ENCODE assay signal across 25 cellular contexts in genomic region chr5:139418804-139419203, GRCh38. TPM values are rescaled to one million over a fixed set of nuclear protein-coding genes. Genes with fewer than 3 reads are reported as not detected.
DNase-seq lines count a peak whose midpoint lies in the region; ATAC-seq and TF ChIP-seq lines count a peak whose summit lies in the region.
"Had no signal": no experiment of that assay in that cellular context is flagged by ENCODE, and none has a peak within 500 bp of the region (broad histone marks: within the 10 kb centered on the region; RNA-seq: fewer than 3 reads in every experiment).

No MANE protein-coding gene starts in this region.

- TF ChIP-seq CTCF in ascending aorta (IDR thresholded peaks at IDR 0.05) (no peak), esophagus muscularis mucosa (IDR thresholded peaks at IDR 0.05) (no peak), left lung (IDR thresholded peaks at IDR 0.05) (no peak), thyroid gland (IDR thresholded peaks at IDR 0.05) (no peak)

- H3K4me1 ChIP-seq in ascending aorta (peaks cover 10 to 36% of the 10 kb centered on the region in 2 donors), esophagus muscularis mucosa (peaks cover 60 to 69% (median 64%) of the 10 kb centered on the region in 4 donors), left lung (peaks cover 7 to 8% of the 10 kb centered on the region in 2 donors), thyroid gland (peaks cover 27 to 33% of the 10 kb centered on the region in 2 donors)
- H3K4me1 ChIP-seq in CD8-positive, alpha-beta memory T cell (ENCODE audit: insufficient read depth, low read length) = peaks cover 11% of the 10 kb centered on the region
- H3K4me1 ChIP-seq: right lobe of liver had no signal

- TF ChIP-seq EP300 in esophagus muscularis mucosa (IDR thresholded peaks at IDR 0.05) = no peak

- H3K9me3 ChIP-seq in ascending aorta (no peaks in the 10 kb centered on the region), esophagus muscularis mucosa (no peaks in the 10 kb centered on the region), left lung (no peaks in the 10 kb centered on the region), thyroid gland (no peaks in the 10 kb centered on the region)
- H3K9me3 ChIP-seq in CD8-positive, alpha-beta memory T cell (ENCODE audit: low read length) = no peaks in the 10 kb centered on the region
- H3K9me3 ChIP-seq: ovary, right lobe of liver had no signal

- no peak for TF ChIP-seq POLR2A in esophagus muscularis mucosa (IDR thresholded peaks at IDR 0.05; ENCODE audit: low read depth)
- no peak for TF ChIP-seq POLR2A in thyroid gland (IDR thresholded peaks at IDR 0.05)

- peaks cover 8 to 32% (median 17%) of the 10 kb centered on the region in 3 donors for H3K36me3 Mint-ChIP-seq in CD8-positive, alpha-beta memory T cell

- H3K27ac ChIP-seq in ascending aorta (peak overlapping the region; percentile 65 to 72), esophagus muscularis mucosa (replicated peaks in 1 of 4) (peak overlapping the region; percentile 72 to 84 (median 80)), left lung (no peak overlapping the region), thyroid gland (peak overlapping the region in 2 of 3 donors; percentile 47 to 57)
- H3K27ac ChIP-seq in CD8-positive, alpha-beta memory T cell (ENCODE audit: low read depth, low read length) = no peak overlapping the region
- H3K27ac ChIP-seq: ovary, right lobe of liver had no signal

- DNase-seq in ascending aorta (ENCODE audit: low spot score in 2 of 2) (peak in 1 of 2 donors; percentile 24), esophagus muscularis mucosa (ENCODE audit: extremely low spot score) (no peak), left lung (no peak), thyroid gland (no peak), medulla oblongata (ENCODE audit: extremely low spot score) (no peak)
- no peak for DNase-seq in CD8-positive, alpha-beta memory T cell
- DNase-seq: activated CD4-positive, alpha-beta T cell treated with anti-CD3 and anti-CD28 coated beads, Interleukin-2, amount 10 ng/mL, durations not matched to agents 7 days and 5 days; activated CD8-positive, alpha-beta memory T cell treated with anti-CD3 and anti-CD28 coated beads, Interleukin-2, amount 50 U/mL, for 4 hours; activated naive CD4-positive, alpha-beta T cell treated with anti-CD3 and anti-CD28 coated beads, Interleukin-2, amount 10 ng/mL, durations not matched to agents 7 days and 5 days; aorta; DMS79; hippocampal formation; naive B cell; NCI-H1436; NCI-H526 treated with DMSO at 0.1 percent for 48 hours; ovary; SHP77 had no signal

- CTCF ChIA-PET in CD8-positive, alpha-beta memory T cell (lab: Charles Lee) = interaction anchor here (1.1 to 16.6 kb wide), 6 partner anchors 9 to 149 kb away, joined by 3 to 414 read pairs (median 4); partner anchors contain the start of gene UBE2D2

- ATAC-seq in left lung (peak; percentile 8), GM21526 (IDR thresholded peaks at IDR 0.05; ENCODE audit: low FRiP score, unreplicated experiment) (no peak)
- ATAC-seq: GM12878, HepG2 had no signal

- no peak overlapping the region for H3K4me3 Mint-ChIP-seq in CD8-positive, alpha-beta memory T cell
- H3K4me3 Mint-ChIP-seq: activated CD4-positive, alpha-beta T cell treated with anti-CD3 and anti-CD28 coated beads, Interleukin-2, amount 10 ng/mL, durations not matched to agents 7 days and 5 days; activated naive CD4-positive, alpha-beta T cell treated with anti-CD3 and anti-CD28 coated beads, Interleukin-2, amount 10 ng/mL, durations not matched to agents 7 days and 5 days; GM23338 had no signal

- H3K27me3 ChIP-seq in ascending aorta (no peaks in the 10 kb centered on the region), esophagus muscularis mucosa (no peaks in the 10 kb centered on the region), left lung (no peaks in the 10 kb centered on the region), thyroid gland (no peaks in the 10 kb centered on the region)
- no peaks in the 10 kb centered on the region for H3K27me3 ChIP-seq in CD8-positive, alpha-beta memory T cell (ENCODE audit: insufficient read depth, low read length, poor library complexity, severe bottlenecking)
- H3K27me3 ChIP-seq: ovary, right lobe of liver had no signal

- intact Hi-C loops in ascending aorta (cut with DNase I) (no loop called here), esophagus muscularis mucosa (cut with DNase I) (no loop called here), left lung (cut with DNase I) (no loop called here), thyroid gland (cut with DNase I) (no loop called here)

- H3K36me3 ChIP-seq in ascending aorta = peaks cover 25 to 36% of the 10 kb centered on the region in 2 donors
- H3K36me3 ChIP-seq in esophagus muscularis mucosa = peaks cover 0 to 48% (median 28%) of the 10 kb centered on the region in 4 donors
- no peaks in the 10 kb centered on the region for H3K36me3 ChIP-seq in left lung
- no peaks in the 10 kb centered on the region for H3K36me3 ChIP-seq in thyroid gland
- no peaks in the 10 kb centered on the region for H3K36me3 ChIP-seq in CD8-positive, alpha-beta memory T cell (ENCODE audit: insufficient read depth, low read length)
- H3K36me3 ChIP-seq: ovary, right lobe of liver had no signal

- 72% methylated on average over 1 of the region's 1 CpG for WGBS in esophagus muscularis mucosa
- 90 to 93% methylated on average over 1 of the region's 1 CpG for WGBS in thyroid gland, 2 donors

- H3K9me3 Mint-ChIP-seq in CD8-positive, alpha-beta memory T cell = no peaks in the 10 kb centered on the region
- H3K9me3 Mint-ChIP-seq: activated CD4-positive, alpha-beta T cell treated with anti-CD3 and anti-CD28 coated beads, Interleukin-2, amount 10 ng/mL, durations not matched to agents 7 days and 5 days; activated naive CD4-positive, alpha-beta T cell treated with anti-CD3 and anti-CD28 coated beads, Interleukin-2, amount 10 ng/mL, durations not matched to agents 7 days and 5 days; GM23338; naive B cell had no signal

- POLR2A ChIA-PET in CD8-positive, alpha-beta memory T cell (lab: Charles Lee) = no interaction called here

- peaks cover 0 to 2% of the 10 kb centered on the region in 2 donors for H3K27me3 Mint-ChIP-seq in CD8-positive, alpha-beta memory T cell
- H3K27me3 Mint-ChIP-seq: activated CD4-positive, alpha-beta T cell treated with anti-CD3 and anti-CD28 coated beads, Interleukin-2, amount 10 ng/mL, durations not matched to agents 7 days and 5 days; activated naive CD4-positive, alpha-beta T cell treated with anti-CD3 and anti-CD28 coated beads, Interleukin-2, amount 10 ng/mL, durations not matched to agents 7 days and 5 days; naive B cell had no signal

- H3K27ac Mint-ChIP-seq in CD8-positive, alpha-beta memory T cell = no peak overlapping the region
- H3K27ac Mint-ChIP-seq: activated naive CD4-positive, alpha-beta T cell treated with anti-CD3 and anti-CD28 coated beads, Interleukin-2, amount 10 ng/mL, durations not matched to agents 7 days and 5 days; GM23338 had no signal

- no peak overlapping the region for H3K4me3 ChIP-seq in ascending aorta
- no peak overlapping the region for H3K4me3 ChIP-seq in esophagus muscularis mucosa
- H3K4me3 ChIP-seq in left lung = no peak overlapping the region
- H3K4me3 ChIP-seq in thyroid gland (replicated peaks in 1 of 3) = no peak overlapping the region
- no peak overlapping the region for H3K4me3 ChIP-seq in CD8-positive, alpha-beta memory T cell (ENCODE audit: low read length)
- H3K4me3 ChIP-seq: GM12878, GM23338, ovary, right lobe of liver had no signal

- H3K4me1 Mint-ChIP-seq in CD8-positive, alpha-beta memory T cell = peaks cover 3 to 6% (median 4%) of the 10 kb centered on the region in 3 donors

RNA-seq across cellular contexts. Expression of gene SPATA24, which starts 14.9 kb away (rescaled TPM):
- total RNA-seq in ascending aorta (not detected), esophagus muscularis mucosa (1 to 10 TPM; 2.9 to 6.5 (median 4.8) TPM), left lung (1 to 10 TPM; 3.6 to 4.3 TPM), thyroid gland (10 to 100 TPM in 1 of 4 donors, 1 to 10 TPM in 3; 6.5 to 14.2 (median 7.3) TPM)
- 1 to 10 TPM; 3.6 to 3.9 TPM for total RNA-seq in CD8-positive, alpha-beta memory T cell
- polyA plus RNA-seq in CD8-positive, alpha-beta memory T cell = 4.2 TPM

RNA-seq across cellular contexts. Expression of gene DNAJC18, which starts 20.5 kb away (rescaled TPM):
- total RNA-seq in ascending aorta = 8.4 TPM
- 10 to 100 TPM in 3 of 4 donors, 1 to 10 TPM in 1; 8.3 to 15.4 (median 13.4) TPM for total RNA-seq in esophagus muscularis mucosa
- total RNA-seq in left lung = 10 to 100 TPM; 10.0 to 13.2 TPM
- 10 to 100 TPM in 3 of 4 donors, 1 to 10 TPM in 1; 7.9 to 21.0 (median 12.7) TPM for total RNA-seq in thyroid gland
- 10 to 100 TPM; 25.3 to 25.7 TPM for total RNA-seq in CD8-positive, alpha-beta memory T cell
- 10.2 TPM for polyA plus RNA-seq in CD8-positive, alpha-beta memory T cell

RNA-seq across cellular contexts. Expression of gene PROB1, which starts 23.9 kb away (rescaled TPM):
- 4.3 TPM for total RNA-seq in ascending aorta
- total RNA-seq in esophagus muscularis mucosa = 10 to 100 TPM in 2 of 4 donors, 1 to 10 TPM in 2; 2.5 to 11.0 (median 7.8) TPM
- total RNA-seq in left lung = 1 to 10 TPM; 1.7 to 1.8 TPM
- total RNA-seq in thyroid gland = 1 to 10 TPM; 1.6 to 4.2 (median 1.9) TPM
- 1 to 10 TPM; 6.7 to 7.2 TPM for total RNA-seq in CD8-positive, alpha-beta memory T cell
- polyA plus RNA-seq in CD8-positive, alpha-beta memory T cell = 0.72 TPM

RNA-seq across cellular contexts. Expression of gene MZB1, which starts 29.1 kb away (rescaled TPM):
- 8.0 TPM for total RNA-seq in ascending aorta
- total RNA-seq in esophagus muscularis mucosa = under 1 TPM in 2 of 4 donors, not detected in 2; 0.78 to 0.99 TPM
- total RNA-seq in left lung = 10 to 100 TPM in 1 of 2 donors, 1 to 10 TPM in 1; 8.8 to 10.6 TPM
- total RNA-seq in thyroid gland = 1 to 10 TPM in 2 of 4 donors, not detected in 2; 1.1 to 6.0 TPM
- 1 to 10 TPM; 5.1 to 6.4 TPM for total RNA-seq in CD8-positive, alpha-beta memory T cell
- polyA plus RNA-seq in CD8-positive, alpha-beta memory T cell = 3.5 TPM
- total RNA-seq: chondrocyte, M059J had no signal

RNA-seq across cellular contexts. Expression of gene SLC23A1, which starts 35.7 kb away (rescaled TPM):
- total RNA-seq in ascending aorta (not detected), esophagus muscularis mucosa (not detected), left lung (under 1 TPM in 1 of 2 donors, not detected in 1; 0.84 TPM), thyroid gland (not detected)
- total RNA-seq in CD8-positive, alpha-beta memory T cell = under 1 TPM in 1 of 2 experiments, not detected in 1; 0.33 TPM
- not detected for polyA plus RNA-seq in CD8-positive, alpha-beta memory T cell
- total RNA-seq: aorta, chondrocyte, GM23338, lung microvascular endothelial cell, M059J had no signal

Comparison
In these comparisons a context has a peak if more than half of its experiments do, and no peak if none do; other contexts are left out.
1. H3K27ac ChIP-seq: peak in ascending aorta (2 of 2), esophagus muscularis mucosa (4 of 4) and thyroid gland (2 of 3); none in left lung (0 of 2) and CD8-positive, alpha-beta memory T cell (single experiment).